Comparison of ENCODE assay signal across 14 cellular contexts in genomic region chr11:48080301-48080861, GRCh38.
A peak's percentile ranks its signal among the peaks of the same experiment; 100 is the strongest.
DNase-seq lines count a peak whose midpoint lies in the region; ATAC-seq and TF ChIP-seq lines count a peak whose summit lies in the region.
"Had no signal": no experiment of that assay in that cellular context is flagged by ENCODE, and none has a peak within 500 bp of the region (broad histone marks: within the 10 kb centered on the region; RNA-seq: fewer than 3 reads in every experiment).

No MANE protein-coding gene starts in this region.

- peak; percentile 5 for ATAC-seq in left ventricle myocardium superior
- peak; percentile 23 to 59 (median 38) for ATAC-seq in psoas muscle
- no peak for ATAC-seq in activated T-helper 17 cell treated with anti-CD3 and anti-CD28 coated beads, Interleukin-2, amount 50 U/mL, for 72 hours (replicated peaks)
- no peak for ATAC-seq in GM21619 (IDR thresholded peaks at IDR 0.05; ENCODE audit: unreplicated experiment)
- ATAC-seq: K562 had no signal

- no peaks in the 10 kb centered on the region for H3K27me3 Mint-ChIP-seq in CD4-positive, alpha-beta memory T cell
- H3K27me3 Mint-ChIP-seq in activated T-helper 17 cell treated with anti-CD3 and anti-CD28 coated beads, Interleukin-2, amount 50 U/mL, for 72 hours: no peaks in the 10 kb centered on the region

- H3K9ac ChIP-seq in OCI-LY3 (ENCODE audit: low read length): no peak overlapping the region

- TF ChIP-seq CTCF in OCI-LY3 (IDR thresholded peaks at IDR 0.05; ENCODE audit: low read depth, low read length) (no peak), psoas muscle (IDR thresholded peaks at IDR 0.05) (no peak)

- no peaks in the 10 kb centered on the region for H3K27me3 ChIP-seq in CD4-positive, alpha-beta memory T cell (ENCODE audit: insufficient read depth, low read length)
- H3K27me3 ChIP-seq in OCI-LY3 (ENCODE audit: low read depth, low read length) (no peaks in the 10 kb centered on the region), psoas muscle (ENCODE audit: insufficient read depth in 3 of 3, low read length in 2 of 3) (no peaks in the 10 kb centered on the region)
- H3K27me3 ChIP-seq: suprapubic skin had no signal

- no peak overlapping the region for H3K27ac ChIP-seq in CD4-positive, alpha-beta memory T cell (ENCODE audit: low read depth, low read length)
- H3K27ac ChIP-seq in OCI-LY3 (ENCODE audit: low read length) (no peak overlapping the region), psoas muscle (peak overlapping the region; percentile 90)
- H3K27ac ChIP-seq: suprapubic skin had no signal

- WGBS in psoas muscle, 3 donors: 33 to 64% (median 50%) methylated on average over 6 of the region's 6 CpGs

- H3K9me3 Mint-ChIP-seq in CD4-positive, alpha-beta memory T cell: no peaks in the 10 kb centered on the region
- H3K9me3 Mint-ChIP-seq in activated T-helper 17 cell treated with anti-CD3 and anti-CD28 coated beads, Interleukin-2, amount 50 U/mL, for 72 hours: no peaks in the 10 kb centered on the region

- H2AFZ ChIP-seq in OCI-LY3 (ENCODE audit: low read depth, low read length): no peak overlapping the region

- H3K4me3 Mint-ChIP-seq in CD4-positive, alpha-beta memory T cell: peak overlapping the region in 1 of 8 donors; percentile 10
- H3K4me3 Mint-ChIP-seq in activated T-helper 17 cell treated with anti-CD3 and anti-CD28 coated beads, Interleukin-2, amount 50 U/mL, for 72 hours: no peak overlapping the region

- CTCF ChIA-PET in CD4-positive, alpha-beta memory T cell (lab: Charles Lee; ENCODE audit: partially characterized antibody): interaction anchor here (0.7 to 1.5 kb wide), 3 partner anchors 28 to 146 kb away, joined by 3 to 5 read pairs (median 3); no protein-coding TSS in a partner anchor

- intact Hi-C loops in CD4-positive, alpha-beta memory T cell (cut with micrococcal nuclease): no loop called here
- intact Hi-C loops in left ventricle myocardium superior (cut with micrococcal nuclease): no loop called here
- intact Hi-C loops in psoas muscle (cut with DNase I): loop anchor here in 1 of 2 donors (10.0 kb wide), 1 partner anchor 46 kb away; no protein-coding TSS in a partner anchor

- peaks cover 4 to 22% of the 10 kb centered on the region in 2 donors for H3K36me3 Mint-ChIP-seq in CD4-positive, alpha-beta memory T cell
- peaks cover 27% of the 10 kb centered on the region for H3K36me3 Mint-ChIP-seq in activated T-helper 17 cell treated with anti-CD3 and anti-CD28 coated beads, Interleukin-2, amount 50 U/mL, for 72 hours (ENCODE audit: low read depth)

- no peaks in the 10 kb centered on the region for H3K36me3 ChIP-seq in CD4-positive, alpha-beta memory T cell (ENCODE audit: insufficient read depth, low read length)
- H3K36me3 ChIP-seq in OCI-LY3 (replicated peaks; ENCODE audit: low read depth, low read length) (peaks cover 42% of the 10 kb centered on the region), psoas muscle (ENCODE audit: insufficient read depth in 1 of 2, low read depth in 1 of 2) (no peaks in the 10 kb centered on the region)
- H3K36me3 ChIP-seq: suprapubic skin had no signal

- peaks cover 9% of the 10 kb centered on the region for H3K4me1 ChIP-seq in CD4-positive, alpha-beta memory T cell (ENCODE audit: insufficient read depth, low read length)
- H3K4me1 ChIP-seq in OCI-LY3 (ENCODE audit: low read length): peaks cover 18% of the 10 kb centered on the region; the same call in 1 of the 2 replicates
- H3K4me1 ChIP-seq in psoas muscle: peaks cover 23% of the 10 kb centered on the region

- peaks cover 20 to 51% (median 40%) of the 10 kb centered on the region in 4 donors for H3K4me1 Mint-ChIP-seq in CD4-positive, alpha-beta memory T cell
- peaks cover 17% of the 10 kb centered on the region for H3K4me1 Mint-ChIP-seq in activated T-helper 17 cell treated with anti-CD3 and anti-CD28 coated beads, Interleukin-2, amount 50 U/mL, for 72 hours

- no peak overlapping the region for H3K4me3 ChIP-seq in CD4-positive, alpha-beta memory T cell (ENCODE audit: low read length in 2 of 2)
- H3K4me3 ChIP-seq in OCI-LY3 (ENCODE audit: low read length) (no peak overlapping the region), psoas muscle (peak overlapping the region; percentile 48)
- H3K4me3 ChIP-seq: K562, suprapubic skin had no signal

- 0 out of 2 replicates have a peak overlapping the region, but pooled peaks have one; percentile 8 for H3K4me2 ChIP-seq in OCI-LY3 (ENCODE audit: low read length)

- no peaks in the 10 kb centered on the region for H3K9me3 ChIP-seq in CD4-positive, alpha-beta memory T cell (ENCODE audit: control insufficient read depth in 1 of 2, low read length in 2 of 2)
- H3K9me3 ChIP-seq in OCI-LY3 (ENCODE audit: insufficient read depth, low read length) (no peaks in the 10 kb centered on the region), psoas muscle (no peaks in the 10 kb centered on the region)
- H3K9me3 ChIP-seq: suprapubic skin had no signal

- peaks cover 90% of the 10 kb centered on the region for H3K79me2 ChIP-seq in OCI-LY3 (ENCODE audit: low read length)

- no peak for DNase-seq in CD4-positive, alpha-beta memory T cell
- no peak for DNase-seq in left ventricle myocardium superior
- DNase-seq in psoas muscle: no peak
- DNase-seq in retina: no peak
- DNase-seq: DMS79 treated with DMSO at 0.1 percent for 48 hours; NCI-H1105 treated with DMSO at 0.1 percent for 48 hours; NCI-H345; NK-92 treated with Interleukin-12 subunit alpha and Interleukin-12 subunit beta, amount 100 ng/mL, for 24 hours; SHP77 had no signal

- POLR2A ChIA-PET in CD4-positive, alpha-beta memory T cell (lab: Charles Lee; ENCODE audit: partially characterized antibody): no interaction called here

- peak overlapping the region in 5 of 7 donors; percentile 16 to 68 (median 54) for H3K27ac Mint-ChIP-seq in CD4-positive, alpha-beta memory T cell
- no peak overlapping the region for H3K27ac Mint-ChIP-seq in activated T-helper 17 cell treated with anti-CD3 and anti-CD28 coated beads, Interleukin-2, amount 50 U/mL, for 72 hours

- H4K20me1 ChIP-seq in OCI-LY3 (ENCODE audit: insufficient read depth, low read length): peaks cover 89% of the 10 kb centered on the region

Comparison
In these comparisons a context has a peak if more than half of its experiments do, and no peak if none do; other contexts are left out.
1. ATAC-seq: peak in left ventricle myocardium superior (single experiment) and psoas muscle (4 of 4); none in activated T-helper 17 cell treated with anti-CD3 and anti-CD28 coated beads, Interleukin-2, amount 50 U/mL, for 72 hours (single experiment) and GM21619 (single experiment).